In genomic region chr2:205682239-205683021, GRCh38 we compare ENCODE assay signal across 8 cellular contexts. TPM values are rescaled to one million over a fixed set of nuclear protein-coding genes. Genes with fewer than 3 reads are reported as not detected.
DNase-seq lines count a peak whose midpoint lies in the region; ATAC-seq, FAIRE-seq and TF ChIP-seq lines count a peak whose summit lies in the region.

Gene NRP2 (plus strand): TSS chr2:205682501. CDS start chr2:205683291, 790 bp downstream.

- H3K27me3 ChIP-seq in heart left ventricle: peaks cover 0 to 43% (median 7%) of the 10 kb centered on the region in 9 donors
- H3K27me3 ChIP-seq in pancreas: peaks cover 0 to 5% (median 0%) of the 10 kb centered on the region in 4 donors

- ATAC-seq in heart left ventricle (peak; percentile 75 to 93 (median 89)), pancreas (peak; percentile 81 to 86 (median 85))

- intact Hi-C loops in heart left ventricle (cut with DNase I): loop anchor here in 8 of 10 donors (2.0 to 10.0 kb wide), 12 partner anchors 26 to 1420 kb away; partner anchors contain the start of gene PARD3B (in 1 of the 8)
- intact Hi-C loops in pancreas (cut with DNase I): no loop called here

- no peak for FAIRE-seq in pancreas (lab: Jason Lieb, UNC)

- WGBS in heart left ventricle, 4 donors: 2 to 3% (median 2%) methylated on average over 41 to 71 of the region's 71 CpGs
- WGBS in pancreas, 2 donors: 1% methylated on average over 61 to 71 of the region's 71 CpGs

- H3K27ac ChIP-seq in angular gyrus (ENCODE audit: low read depth, low read length): peak within 1 kb of the TSS; percentile 27
- peak within 1 kb of the TSS in 11 of 12 donors; percentile 26 to 93 (median 76) for H3K27ac ChIP-seq in heart left ventricle
- peak within 1 kb of the TSS in 2 of 4 donors; percentile 57 to 66 for H3K27ac ChIP-seq in pancreas

- H3K4me3 ChIP-seq in HFF-Myc (replicated peaks; ENCODE audit: low read depth, low read length): peak within 1 kb of the TSS; percentile 74
- peak within 1 kb of the TSS; percentile 55 to 79 (median 63) for H3K4me3 ChIP-seq in heart left ventricle
- peak within 1 kb of the TSS; percentile 16 to 61 (median 31) for H3K4me3 ChIP-seq in pancreas

- no peaks in the 10 kb centered on the region for H3K36me3 ChIP-seq in heart left ventricle
- H3K36me3 ChIP-seq in pancreas: no peaks in the 10 kb centered on the region

- in situ Hi-C loops in G401 (cut with HindIII; ENCODE audit: low sequenced_read_pairs): no loop called here

- TF ChIP-seq POLR2A in heart left ventricle (IDR thresholded peaks at IDR 0.05): peak in 1 of 2 donors; percentile 91

- H3K4me1 ChIP-seq in heart left ventricle: peaks cover 0 to 52% (median 23%) of the 10 kb centered on the region in 12 donors
- H3K4me1 ChIP-seq in pancreas: peaks cover 0 to 8% (median 6%) of the 10 kb centered on the region in 3 donors

- H3K9me3 ChIP-seq in heart left ventricle: no peaks in the 10 kb centered on the region
- no peaks in the 10 kb centered on the region for H3K9me3 ChIP-seq in pancreas

- TF ChIP-seq CTCF in HFF-Myc (IDR thresholded peaks at IDR 0.05; ENCODE audit: low read depth, low read length, missing control alignments): no peak
- no peak for TF ChIP-seq CTCF in heart left ventricle (IDR thresholded peaks at IDR 0.05)
- no peak for TF ChIP-seq CTCF in pancreas (IDR thresholded peaks at IDR 0.05)

- peak; percentile 60 for DNase-seq in GM04504 (ENCODE audit: low read depth)
- no peak for DNase-seq in HFF-Myc (ENCODE audit: extremely low read depth, low read depth)
- DNase-seq in MV-4-11 (lab: John Stamatoyannopoulos, UW): peak; percentile 17
- peak; percentile 24 for DNase-seq in SKM-1 (lab: John Stamatoyannopoulos, UW; ENCODE audit: unreplicated experiment)
- DNase-seq in heart left ventricle: peak; percentile 79 to 90 (median 84)
- DNase-seq in pancreas: peak; percentile 43 to 83 (median 60)
- DNase-seq in G401 (ENCODE audit: low spot score): no peak

RNA-seq across cellular contexts. Expression of gene NRP2, which starts in this region (rescaled TPM):
- total RNA-seq in heart left ventricle (10 to 100 TPM in 4 of 9 donors, 1 to 10 TPM in 5; 3.1 to 57.5 (median 6.9) TPM), pancreas (10 to 100 TPM in 1 of 6 donors, 1 to 10 TPM in 5; 1.3 to 11.0 (median 2.9) TPM)
- polyA plus RNA-seq in heart left ventricle (1 to 10 TPM; 2.0 to 3.6 TPM), pancreas (1 to 10 TPM in 1 of 2 donors, under 1 TPM in 1; 0.65 to 1.1 TPM)
- 5.3 and 7.9 TPM in 2 replicates for total RNA-seq in G401 (2014; rRNA removed; shearing (Covaris generic))

Comparison
In these comparisons a context has a peak if more than half of its experiments do, and no peak if none do; other contexts are left out.
1. DNase-seq: peak in GM04504 (single experiment), MV-4-11 (single experiment), SKM-1 (single experiment), heart left ventricle (5 of 5) and pancreas (6 of 6); none in HFF-Myc (single experiment) and G401 (single experiment).
2. intact Hi-C loops: an anchor here in heart left ventricle (2.0 to 10.0 kb wide); none called in pancreas.
3. Peak in every context shown above with its lines, with median percentiles within 50 percentile points of each other: H3K4me3 ChIP-seq.